In the genomic region with DNA sequence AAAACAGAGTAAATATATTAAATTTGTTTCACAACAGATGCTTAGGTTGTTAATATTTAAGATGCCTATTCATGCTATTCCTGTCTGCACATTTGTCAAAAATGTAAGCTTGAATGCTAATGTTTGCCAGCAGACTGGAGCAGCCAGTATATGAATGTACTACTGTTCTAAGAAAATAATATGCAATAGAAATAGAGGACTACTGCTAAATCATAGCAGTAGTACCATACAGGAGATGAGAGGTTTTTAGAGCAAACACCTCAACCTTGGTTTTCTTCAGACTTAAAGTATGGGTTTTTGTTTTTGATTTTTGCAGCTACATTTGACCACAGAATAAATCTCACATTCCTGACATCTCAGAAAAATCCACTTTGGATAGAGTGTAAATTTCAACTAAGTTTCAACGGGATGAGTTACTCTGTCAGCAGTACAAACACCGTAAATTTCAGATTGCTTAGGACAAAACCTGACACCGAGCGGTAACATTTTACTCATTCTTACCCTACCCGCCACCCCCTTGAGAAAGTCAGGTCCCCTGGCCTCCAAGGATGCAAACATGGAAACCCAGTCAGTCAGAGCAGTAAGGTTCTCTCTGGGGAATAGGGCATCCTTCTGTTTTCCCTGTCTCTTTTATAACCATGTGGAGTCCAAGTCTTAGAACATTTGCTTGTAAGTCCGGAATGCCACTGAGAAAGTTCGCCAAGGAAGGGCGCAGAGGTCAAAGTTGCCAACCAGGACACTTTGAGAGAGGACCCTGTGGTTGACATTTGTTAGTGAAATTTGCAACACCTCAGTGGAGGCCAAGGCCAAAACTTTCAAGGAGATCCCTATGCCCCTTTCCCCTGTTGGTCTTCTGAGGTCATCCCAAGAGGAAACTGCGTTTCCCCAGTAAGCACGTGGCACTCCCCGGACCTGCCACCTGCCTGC, we compare ENCODE assay signal across 8 cellular contexts. TPM values are rescaled to one million over a fixed set of nuclear protein-coding genes. Genes with fewer than 3 reads are reported as not detected.
DNase-seq lines count a peak whose midpoint lies in the region; TF ChIP-seq lines count a peak whose summit lies in the region.

No MANE protein-coding gene starts in this region.

- H3K27me3 Mint-ChIP-seq in CD14-positive monocyte (ENCODE audit: low read depth in 3 of 3) (peaks cover 15 to 24% (median 21%) of the 10 kb centered on the region in 3 donors), IgD-negative memory B cell (peaks cover 15% of the 10 kb centered on the region)

- H3K4me1 Mint-ChIP-seq in CD14-positive monocyte: peaks cover 41% of the 10 kb centered on the region
- peaks cover 24 to 52% (median 25%) of the 10 kb centered on the region in 3 donors for H3K4me1 Mint-ChIP-seq in IgD-negative memory B cell

- peak overlapping the region in 2 of 7 donors; percentile 5 to 42 for H3K27ac Mint-ChIP-seq in CD14-positive monocyte
- peak overlapping the region in 2 of 3 donors; percentile 82 to 95 for H3K27ac Mint-ChIP-seq in IgD-negative memory B cell

- H3K27ac ChIP-seq in coronary artery: no peak overlapping the region
- H3K27ac ChIP-seq in neutrophil: no peak overlapping the region

- no peak for TF ChIP-seq CTCF in CD14-positive monocyte (IDR thresholded peaks at IDR 0.05)
- TF ChIP-seq CTCF in coronary artery (IDR thresholded peaks at IDR 0.05): no peak
- TF ChIP-seq CTCF in neutrophil (IDR thresholded peaks at IDR 0.05): no peak

- H3K4me3 ChIP-seq in coronary artery: peak overlapping the region; percentile 86
- peak overlapping the region; percentile 70 to 76 for H3K4me3 ChIP-seq in neutrophil (ENCODE audit: low read depth in 1 of 2, low read length in 1 of 2)

- peaks cover 16% of the 10 kb centered on the region for H3K27me3 ChIP-seq in neutrophil

- no peaks in the 10 kb centered on the region for H3K36me3 Mint-ChIP-seq in CD14-positive monocyte
- peaks cover 2% of the 10 kb centered on the region for H3K36me3 Mint-ChIP-seq in IgD-negative memory B cell

- intact Hi-C loops in CD14-positive monocyte (cut with micrococcal nuclease): loop anchor here (10.0 kb wide), 2 partner anchors 302 to 312 kb away; no protein-coding TSS in a partner anchor

- H3K4me3 Mint-ChIP-seq in CD14-positive monocyte (peak overlapping the region; percentile 99), IgD-negative memory B cell (peak overlapping the region; percentile 77 to 93 (median 90))

- H3K9me3 ChIP-seq in neutrophil: no peaks in the 10 kb centered on the region

- H3K36me3 ChIP-seq in neutrophil: no peaks in the 10 kb centered on the region

- H3K9me3 Mint-ChIP-seq in CD14-positive monocyte (peaks cover 0 to 3% (median 0%) of the 10 kb centered on the region in 7 donors), IgD-negative memory B cell (peaks cover 0 to under 1% (median 0%) of the 10 kb centered on the region in 3 donors)

- DNase-seq in CD14-positive monocyte (ENCODE audit: low spot score) (no peak), coronary artery (ENCODE audit: low spot score) (no peak), NCI-H187 (lab: John Stamatoyannopoulos, UW) (no peak), medulla oblongata (ENCODE audit: extremely low spot score) (no peak), EL (no peak), SIG-M5 treated with dmso at 0.1 percent for 504 hours (lab: John Stamatoyannopoulos, UW; ENCODE audit: unreplicated experiment) (no peak)

- H3K4me1 ChIP-seq in neutrophil (ENCODE audit: control insufficient read depth in 1 of 2, insufficient read depth in 1 of 2, low read depth in 1 of 2, low read length in 1 of 2): peaks cover 21 to 31% of the 10 kb centered on the region in 2 experiments

RNA-seq across cellular contexts. Expression of a gene that starts 17.9 kb away (rescaled TPM):
- polyA plus RNA-seq in CD14-positive monocyte (1 to 10 TPM; 4.3 to 6.9 TPM), IgD-negative memory B cell (11.5 TPM)
